ENCODE assay signal across 15 cellular contexts in genomic region chr9:126607086-126607485, GRCh38. TPM values are rescaled to one million over a fixed set of nuclear protein-coding genes. Genes with fewer than 3 reads are reported as not detected.
DNase-seq lines count a peak whose midpoint lies in the region; ATAC-seq and TF ChIP-seq lines count a peak whose summit lies in the region.
"Had no signal": no experiment of that assay in that cellular context is flagged by ENCODE, and none has a peak within 500 bp of the region (broad histone marks: within the 10 kb centered on the region; RNA-seq: fewer than 3 reads in every experiment).

No MANE protein-coding gene starts in this region.

- H2AFZ ChIP-seq in MM.1S (ENCODE audit: low read length), result no peak overlapping the region

- H3K4me3 ChIP-seq in breast epithelium (no peak overlapping the region), MM.1S (ENCODE audit: low read length) (no peak overlapping the region)

- intact Hi-C loops in breast epithelium (cut with DNase I; ENCODE audit: low total_unique reads) (no loop called here), MCF 10A (cut with micrococcal nuclease) (no loop called here)

- TF ChIP-seq POLR2A in breast epithelium (IDR thresholded peaks at IDR 0.05), result no peak

- no peaks in the 10 kb centered on the region for H3K9me3 Mint-ChIP-seq in MCF 10A (ENCODE audit: unreplicated experiment)
- H3K9me3 Mint-ChIP-seq in chondrocyte (ENCODE audit: low read depth), result no peaks in the 10 kb centered on the region
- H3K9me3 Mint-ChIP-seq: CD8-positive, alpha-beta memory T cell had no signal

- peaks cover 17% of the 10 kb centered on the region for H3K4me1 Mint-ChIP-seq in MCF 10A (ENCODE audit: insufficient read depth, unreplicated experiment)
- H3K4me1 Mint-ChIP-seq in chondrocyte (ENCODE audit: low read depth), result peaks cover 13% of the 10 kb centered on the region

- H3K9ac ChIP-seq in MM.1S (ENCODE audit: low read length), result no peak overlapping the region

- H3F3A ChIP-seq in MM.1S (ENCODE audit: insufficient read depth, low read length), result no peaks in the 10 kb centered on the region

- TF ChIP-seq CTCF in breast epithelium (IDR thresholded peaks at IDR 0.05) (no peak), MCF 10A (IDR thresholded peaks at IDR 0.05; ENCODE audit: unreplicated experiment) (no peak), MM.1S (IDR thresholded peaks at IDR 0.05; ENCODE audit: low read length) (no peak), chondrocyte (IDR thresholded peaks at IDR 0.05) (no peak)

- H3K27me3 ChIP-seq in breast epithelium (peaks cover 0 to 13% of the 10 kb centered on the region in 2 donors), MM.1S (replicated peaks; ENCODE audit: insufficient read depth, low read length) (peaks cover 37% of the 10 kb centered on the region)

- H3K9me3 ChIP-seq in breast epithelium (no peaks in the 10 kb centered on the region), MM.1S (replicated peaks; ENCODE audit: insufficient read depth, low read length) (no peaks in the 10 kb centered on the region)
- H3K9me3 ChIP-seq: Caco-2 had no signal

- H3K4me2 ChIP-seq in MM.1S (ENCODE audit: low read depth, low read length), result peak overlapping the region; percentile 58; the same call in 1 of the 2 replicates

- H3K4me3 Mint-ChIP-seq in MCF 10A (ENCODE audit: unreplicated experiment) (no peak overlapping the region), chondrocyte (ENCODE audit: unreplicated experiment) (no peak overlapping the region)
- H3K4me3 Mint-ChIP-seq: B cell; CD8-positive, alpha-beta memory T cell had no signal

- H3K79me2 ChIP-seq in MM.1S (ENCODE audit: low read length), result no peaks in the 10 kb centered on the region

- H3K36me3 Mint-ChIP-seq in MCF 10A (ENCODE audit: insufficient read depth, unreplicated experiment) (no peaks in the 10 kb centered on the region), chondrocyte (ENCODE audit: low read depth) (no peaks in the 10 kb centered on the region)
- H3K36me3 Mint-ChIP-seq: CD8-positive, alpha-beta memory T cell had no signal

- no peak for DNase-seq in breast epithelium (ENCODE audit: low spot score in 2 of 2)
- DNase-seq in MCF 10A (ENCODE audit: unreplicated experiment), result no peak
- DNase-seq in MM.1S, result no peak
- DNase-seq in chondrocyte (ENCODE audit: low spot score), result peak; percentile 43
- no peak for DNase-seq in activated T-cell treated with anti-CD3 and anti-CD28 coated beads, Interleukin-2, amount 50 U/mL, for 1 hour
- DNase-seq: Caco-2; CD8-positive, alpha-beta memory T cell; DND-41; GDM1; IMR-90 had no signal

- H3K36me3 ChIP-seq in breast epithelium, result no peaks in the 10 kb centered on the region
- H3K36me3 ChIP-seq in MM.1S (replicated peaks; ENCODE audit: insufficient read depth, low read length), result no peaks in the 10 kb centered on the region

- H3K27ac ChIP-seq in breast epithelium, result peak overlapping the region; percentile 66 to 71
- H3K27ac ChIP-seq in MM.1S (ENCODE audit: low read length), result no peak overlapping the region

- H3K4me1 ChIP-seq in breast epithelium (no peaks in the 10 kb centered on the region), MM.1S (ENCODE audit: low read length) (0 out of 2 replicates have a peak, but pooled peaks cover 7% of the 10 kb centered on the region)

- H3K9me2 ChIP-seq in MM.1S (replicated peaks; ENCODE audit: insufficient read depth, low read length), result no peaks in the 10 kb centered on the region

- H3K27ac Mint-ChIP-seq in MCF 10A (ENCODE audit: low read depth, unreplicated experiment) (no peak overlapping the region), chondrocyte (ENCODE audit: unreplicated experiment) (no peak overlapping the region)
- H3K27ac Mint-ChIP-seq: B cell; CD14-positive monocyte; CD8-positive, alpha-beta memory T cell had no signal

- H4K20me1 ChIP-seq in MM.1S (ENCODE audit: insufficient read depth, low read length), result no peaks in the 10 kb centered on the region

- no TSS peak for BruUV-seq in MCF 10A (replicated peaks; lab: Mats Ljungman, UMichigan)

- H3K27me3 Mint-ChIP-seq in MCF 10A (ENCODE audit: insufficient read depth, unreplicated experiment), result no peaks in the 10 kb centered on the region
- peaks cover 38% of the 10 kb centered on the region for H3K27me3 Mint-ChIP-seq in chondrocyte (ENCODE audit: low read depth)

- CTCF ChIA-PET in MCF 10A (lab: Yijun Ruan, JAX), result interaction anchor here (0.5 to 1.1 kb wide), 3 partner anchors 54 to 219 kb away, joined by 3 read pairs; no protein-coding TSS in a partner anchor

- ATAC-seq in GM21737 (IDR thresholded peaks at IDR 0.05; ENCODE audit: unreplicated experiment) (no peak), GM19035 (IDR thresholded peaks at IDR 0.05; ENCODE audit: unreplicated experiment) (no peak)
- ATAC-seq: HCT116 had no signal

- POLR2A ChIA-PET in MCF 10A (lab: Yijun Ruan, JAX), result interaction anchor here (1.4 kb wide), 1 partner anchor 184 kb away, joined by 4 read pairs; no protein-coding TSS in a partner anchor

RNA-seq across cellular contexts. Expression of gene LMX1B, which starts 6.6 kb away (rescaled TPM):
- total RNA-seq in breast epithelium (10 to 100 TPM in 1 of 3 donors, 1 to 10 TPM in 1, under 1 TPM in 1; 0.16 to 20.3 (median 9.2) TPM), MCF 10A (2022) (3.4 and 3.9 TPM in 2 replicates), chondrocyte (0.17 TPM in 1 of 3 replicates, not detected in the others)
- total RNA-seq: B cell; CD8-positive, alpha-beta memory T cell; IMR-90 had no signal
